Comparison of ENCODE assay signal across 14 cellular contexts in the genomic region with DNA sequence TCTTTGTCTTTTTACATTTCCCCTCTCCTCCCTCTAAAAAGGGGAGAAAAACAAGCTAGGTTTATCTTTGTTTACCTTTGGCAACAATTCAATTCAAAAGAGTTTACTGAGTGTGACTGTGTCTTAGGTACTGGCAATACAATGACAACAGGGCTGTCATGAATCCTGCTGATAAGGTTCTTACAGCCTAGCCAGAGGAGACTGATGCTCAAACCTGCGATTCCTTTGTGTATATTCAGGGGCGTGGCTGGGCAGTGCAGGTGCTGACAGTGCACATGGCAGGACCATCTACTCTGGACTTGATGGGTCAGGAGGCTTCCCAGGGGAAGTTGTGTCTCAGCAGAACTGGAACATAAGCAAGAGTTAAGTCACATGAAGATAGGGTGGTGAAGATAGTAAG. TPM values are rescaled to one million over a fixed set of nuclear protein-coding genes. Genes with fewer than 3 reads are reported as not detected.
"Had no signal": no experiment of that assay in that cellular context is flagged by ENCODE, and none has a peak within 500 bp of the region (broad histone marks: within the 10 kb centered on the region; RNA-seq: fewer than 3 reads in every experiment).

No MANE protein-coding gene starts in this region.

- H3K4me1 Mint-ChIP-seq: nephron progenitor cell had no signal

- H3K27ac Mint-ChIP-seq: activated CD4-positive, alpha-beta memory T cell treated with anti-CD3 and anti-CD28 coated beads, Interleukin-2, amount 10 ng/mL, durations not matched to agents 7 days and 5 days; activated CD4-positive, alpha-beta T cell treated with anti-CD3 and anti-CD28 coated beads for 36 hours; activated naive CD8-positive, alpha-beta T cell treated with anti-CD3 and anti-CD28 coated beads, Interleukin-2, amount 10 ng/mL, durations not matched to agents 7 days and 5 days; nephron progenitor cell; stimulated activated naive CD8-positive, alpha-beta T cell treated with anti-CD3 and anti-CD28 coated beads, Interleukin-15, Interleukin-2, amounts not matched to agents 100 ng/mL and 50 ng/mL, for 24 hours had no signal

- DNase-seq: activated CD4-positive, alpha-beta memory T cell treated with anti-CD3 and anti-CD28 coated beads, Interleukin-2, amount 10 ng/mL, durations not matched to agents 7 days and 5 days; activated CD4-positive, alpha-beta T cell treated with anti-CD3 and anti-CD28 coated beads for 36 hours; activated gamma-delta T cell; activated naive CD8-positive, alpha-beta T cell treated with anti-CD3 and anti-CD28 coated beads, Interleukin-2, amount 10 ng/mL, durations not matched to agents 7 days and 5 days; activated T-cell treated with anti-CD3 and anti-CD28 coated beads, Interleukin-2, amount 50 U/mL, for 48 hours; aorta; foreskin melanocyte; head of caudate nucleus; nephron progenitor cell; stimulated activated CD4-positive, alpha-beta T cell treated with anti-CD3 and anti-CD28 coated beads, Interleukin-4, amount 100 ng/mL, for 24 hours; T-helper 9 cell; upper lobe of right lung had no signal

- H3K9me3 Mint-ChIP-seq: activated CD4-positive, alpha-beta memory T cell treated with anti-CD3 and anti-CD28 coated beads, Interleukin-2, amount 10 ng/mL, durations not matched to agents 7 days and 5 days; activated naive CD8-positive, alpha-beta T cell treated with anti-CD3 and anti-CD28 coated beads, Interleukin-2, amount 10 ng/mL, durations not matched to agents 7 days and 5 days had no signal

- H3K27me3 Mint-ChIP-seq: activated CD4-positive, alpha-beta T cell treated with anti-CD3 and anti-CD28 coated beads for 36 hours; activated naive CD8-positive, alpha-beta T cell treated with anti-CD3 and anti-CD28 coated beads, Interleukin-2, amount 10 ng/mL, durations not matched to agents 7 days and 5 days; stimulated activated naive CD8-positive, alpha-beta T cell treated with anti-CD3 and anti-CD28 coated beads, Interleukin-15, Interleukin-2, amounts not matched to agents 100 ng/mL and 50 ng/mL, for 24 hours had no signal

- ATAC-seq: activated CD4-positive, alpha-beta T cell treated with anti-CD3 and anti-CD28 coated beads for 36 hours; upper lobe of right lung had no signal

- H3K4me3 Mint-ChIP-seq: activated CD4-positive, alpha-beta memory T cell treated with anti-CD3 and anti-CD28 coated beads, Interleukin-2, amount 10 ng/mL, durations not matched to agents 7 days and 5 days; activated CD4-positive, alpha-beta T cell treated with anti-CD3 and anti-CD28 coated beads for 36 hours; activated naive CD8-positive, alpha-beta T cell treated with anti-CD3 and anti-CD28 coated beads, Interleukin-2, amount 10 ng/mL, durations not matched to agents 7 days and 5 days; nephron progenitor cell; stimulated activated naive CD8-positive, alpha-beta T cell treated with anti-CD3 and anti-CD28 coated beads, Interleukin-15, Interleukin-2, amounts not matched to agents 100 ng/mL and 50 ng/mL, for 24 hours had no signal

RNA-seq across cellular contexts. Expression of a gene that starts 23.2 kb away (rescaled TPM):
- total RNA-seq: osteocyte had no signal
